Comparison of ENCODE assay signal across 8 cellular contexts in the genomic region with DNA sequence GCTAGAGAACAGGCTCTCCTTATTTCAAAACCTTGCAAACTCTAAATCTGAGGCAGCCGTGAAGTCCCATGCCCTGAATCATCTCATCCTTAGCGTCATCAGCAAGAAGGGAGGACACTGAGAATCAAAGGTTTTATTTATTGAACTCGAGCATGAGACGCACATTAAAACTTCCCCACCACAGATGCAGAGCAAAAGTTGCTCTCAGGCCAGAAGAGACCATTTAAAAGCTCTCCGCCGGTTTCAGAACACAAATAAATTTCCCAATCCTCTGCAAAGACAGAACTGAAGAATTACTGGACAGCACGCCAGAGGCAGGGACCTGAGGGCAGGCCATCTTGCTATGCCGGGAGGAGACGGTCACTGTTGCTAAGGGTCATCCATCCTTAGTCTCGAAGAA. TPM values are rescaled to one million over a fixed set of nuclear protein-coding genes. Genes with fewer than 3 reads are reported as not detected.
DNase-seq lines count a peak whose midpoint lies in the region; ATAC-seq and TF ChIP-seq lines count a peak whose summit lies in the region.

No MANE protein-coding gene starts in this region.

- intact Hi-C loops in posterior vena cava (cut with DNase I): no loop called here

- H3K9me3 Mint-ChIP-seq in activated T-cell treated with anti-CD3 and anti-CD28 coated beads, Interleukin-2, amount 50 U/mL, for 72 hours: no peaks in the 10 kb centered on the region

- no peaks in the 10 kb centered on the region for H3K9me3 ChIP-seq in tibial nerve

- peaks cover 0 to 67% (median 19%) of the 10 kb centered on the region in 4 donors for H3K4me1 ChIP-seq in tibial nerve

- TF ChIP-seq CTCF in tibial nerve (IDR thresholded peaks at IDR 0.05): no peak

- peaks cover 58% of the 10 kb centered on the region for H3K4me1 Mint-ChIP-seq in activated T-cell treated with anti-CD3 and anti-CD28 coated beads, Interleukin-2, amount 50 U/mL, for 72 hours (ENCODE audit: low read depth)

- no peak for DNase-seq in activated T-cell treated with anti-CD3 and anti-CD28 coated beads, Interleukin-2, amount 50 U/mL, for 72 hours
- DNase-seq in activated T-cell treated with anti-CD3 and anti-CD28 coated beads, Interleukin-2, amount 50 U/mL, for 48 hours: no peak
- DNase-seq in amniotic epithelial cell (ENCODE audit: low read depth) (peak; percentile 63), kidney glomerular epithelial cell (lab: John Stamatoyannopoulos, UW) (peak; percentile 29), tibial nerve (ENCODE audit: low spot score in 2 of 2) (no peak), posterior vena cava (ENCODE audit: low spot score) (no peak)

- ATAC-seq in activated T-cell treated with anti-CD3 and anti-CD28 coated beads, Interleukin-2, amount 50 U/mL, for 72 hours (replicated peaks in 1 of 2): no peak
- ATAC-seq in HG02970 (IDR thresholded peaks at IDR 0.05; ENCODE audit: low FRiP score, unreplicated experiment): no peak
- ATAC-seq in GM18498 (IDR thresholded peaks at IDR 0.05; ENCODE audit: unreplicated experiment): no peak

- no peaks in the 10 kb centered on the region for H3K27me3 ChIP-seq in tibial nerve

- no peak for TF ChIP-seq EP300 in tibial nerve (IDR thresholded peaks at IDR 0.05)

- H3K36me3 ChIP-seq in tibial nerve: peaks cover 0 to 29% (median 0%) of the 10 kb centered on the region in 3 donors

- H3K4me3 ChIP-seq in tibial nerve: peak overlapping the region in 3 of 4 donors; percentile 51 to 67 (median 65)

- H3K27me3 Mint-ChIP-seq in activated T-cell treated with anti-CD3 and anti-CD28 coated beads, Interleukin-2, amount 50 U/mL, for 72 hours (ENCODE audit: low read depth): no peaks in the 10 kb centered on the region

- WGBS in tibial nerve, 2 donors: 13 to 15% methylated on average over 10 of the region's 10 CpGs

- peaks cover 4 to 12% of the 10 kb centered on the region in 2 donors for H3K36me3 Mint-ChIP-seq in activated T-cell treated with anti-CD3 and anti-CD28 coated beads, Interleukin-2, amount 50 U/mL, for 72 hours (ENCODE audit: insufficient read depth in 2 of 2)

- peak overlapping the region; percentile 27 to 90 (median 87) for H3K27ac ChIP-seq in tibial nerve

- TF ChIP-seq POLR2A in tibial nerve (IDR thresholded peaks at IDR 0.05): no peak

- H3K4me3 Mint-ChIP-seq in activated T-cell treated with anti-CD3 and anti-CD28 coated beads, Interleukin-2, amount 50 U/mL, for 72 hours: peak overlapping the region; percentile 91 to 96

- H3K27ac Mint-ChIP-seq in activated T-cell treated with anti-CD3 and anti-CD28 coated beads, Interleukin-2, amount 50 U/mL, for 72 hours: peak overlapping the region; percentile 88

RNA-seq across cellular contexts. Expression of a gene that starts 1.3 kb away (rescaled TPM):
- 10 to 100 TPM; 24.8 to 25.3 TPM for total RNA-seq in activated T-cell treated with anti-CD3 and anti-CD28 coated beads, Interleukin-2, amount 50 U/mL, for 72 hours
- total RNA-seq in tibial nerve (10 to 100 TPM; 12.9 to 15.1 (median 14.3) TPM), posterior vena cava (10 to 100 TPM; 14.2 to 15.4 TPM)

RNA-seq across cellular contexts. Expression of a gene that starts 26.5 kb away (rescaled TPM):
- 10 to 100 TPM; 56.3 to 74.7 TPM for total RNA-seq in activated T-cell treated with anti-CD3 and anti-CD28 coated beads, Interleukin-2, amount 50 U/mL, for 72 hours
- total RNA-seq in tibial nerve (10 to 100 TPM in 1 of 4 donors, 1 to 10 TPM in 3; 6.1 to 10.7 (median 7.8) TPM), posterior vena cava (10 to 100 TPM; 21.3 to 21.4 TPM)

Comparison
In these comparisons a context has a peak if more than half of its experiments do, and no peak if none do; other contexts are left out.
1. DNase-seq: peak in amniotic epithelial cell (single experiment) and kidney glomerular epithelial cell (single experiment); none in activated T-cell treated with anti-CD3 and anti-CD28 coated beads, Interleukin-2, amount 50 U/mL, for 72 hours (0 of 2), activated T-cell treated with anti-CD3 and anti-CD28 coated beads, Interleukin-2, amount 50 U/mL, for 48 hours (0 of 2), tibial nerve (0 of 2) and posterior vena cava (single experiment).